8 cellular contexts compared by ENCODE assay signal in genomic region chr7:154503962-154504550, GRCh38.
A peak's percentile ranks its signal among the peaks of the same experiment; 100 is the strongest.
DNase-seq lines count a peak whose midpoint lies in the region; ATAC-seq and TF ChIP-seq lines count a peak whose summit lies in the region.

No MANE protein-coding gene starts in this region.

- TF ChIP-seq POLR2A in testis (IDR thresholded peaks at IDR 0.05), result no peak

- no peaks in the 10 kb centered on the region for H3K9me3 ChIP-seq in testis

- H3K27me3 Mint-ChIP-seq in stimulated activated naive CD8-positive, alpha-beta T cell treated with anti-CD3 and anti-CD28 coated beads, Interleukin-15, amount 100 ng/mL, for 72 hours, result no peaks in the 10 kb centered on the region

- intact Hi-C loops in testis (cut with DNase I; ENCODE audit: low total_unique reads), result no loop called here

- POLR2A ChIA-PET in RWPE1 (lab: Yijun Ruan, JAX; ENCODE audit: low non-redundant PET), result no interaction called here

- CTCF ChIA-PET in RWPE1 (lab: Yijun Ruan, JAX), result interaction anchor here (0.5 to 0.9 kb wide), 3 partner anchors 12 to 216 kb away, joined by 5 to 6 read pairs (median 6); no protein-coding TSS in a partner anchor

- H3K4me1 Mint-ChIP-seq in stimulated activated naive CD8-positive, alpha-beta T cell treated with anti-CD3 and anti-CD28 coated beads, Interleukin-15, amount 100 ng/mL, for 72 hours, result no peaks in the 10 kb centered on the region

- H3K27me3 ChIP-seq in testis, result no peaks in the 10 kb centered on the region

- H3K4me3 Mint-ChIP-seq in stimulated activated naive CD8-positive, alpha-beta T cell treated with anti-CD3 and anti-CD28 coated beads, Interleukin-15, amount 100 ng/mL, for 72 hours, result no peak overlapping the region

- ATAC-seq in stimulated activated naive CD8-positive, alpha-beta T cell treated with anti-CD3 and anti-CD28 coated beads, Interleukin-15, amount 100 ng/mL, for 72 hours, result no peak
- ATAC-seq in HG03439 (IDR thresholded peaks at IDR 0.05; ENCODE audit: unreplicated experiment) (no peak), GM21717 (IDR thresholded peaks at IDR 0.05; ENCODE audit: unreplicated experiment) (no peak)

- TF ChIP-seq CTCF in GM12872 (IDR thresholded peaks at IDR 0.05; ENCODE audit: insufficient read depth, low read depth, low read length), result peak; percentile 41; the same call in 1 of the 3 replicates
- TF ChIP-seq CTCF in LNCAP (IDR thresholded peaks at IDR 0.05), result peak; percentile 69
- peak; percentile 47 for TF ChIP-seq CTCF in RWPE1 (conservative IDR thresholded peaks at IDR 0.05; ENCODE audit: low read depth)
- peak in 2 of 3 experiments; percentile 17 to 78 for TF ChIP-seq CTCF in testis (IDR thresholded peaks at IDR 0.05)

- DNase-seq in RWPE1 (ENCODE audit: low spot score), result peak; percentile 25
- peak; percentile 24 for DNase-seq in germinal center (ENCODE audit: low spot score)
- no peak for DNase-seq in testis
- no peak for DNase-seq in stimulated activated naive CD8-positive, alpha-beta T cell treated with anti-CD3 and anti-CD28 coated beads, Interleukin-15, amount 100 ng/mL, for 72 hours

- H3K36me3 ChIP-seq in testis (ENCODE audit: low read depth, missing control alignments), result no peaks in the 10 kb centered on the region

- no peak overlapping the region for H3K27ac Mint-ChIP-seq in stimulated activated naive CD8-positive, alpha-beta T cell treated with anti-CD3 and anti-CD28 coated beads, Interleukin-15, amount 100 ng/mL, for 72 hours

- no peaks in the 10 kb centered on the region for H3K4me1 ChIP-seq in testis

- H3K4me3 ChIP-seq in testis, result no peak overlapping the region

- peaks cover 0 to 8% of the 10 kb centered on the region in 2 donors for H3K9me3 Mint-ChIP-seq in stimulated activated naive CD8-positive, alpha-beta T cell treated with anti-CD3 and anti-CD28 coated beads, Interleukin-15, amount 100 ng/mL, for 72 hours

- H3K27ac ChIP-seq in RWPE1 (no peak overlapping the region), testis (no peak overlapping the region)

- 28 to 31% methylated on average over 5 of the region's 5 CpGs for WGBS in testis, 2 donors

Comparison
In these comparisons a context has a peak if more than half of its experiments do, and no peak if none do; other contexts are left out.
1. DNase-seq: peak in RWPE1 (single experiment) and germinal center (single experiment); none in testis (single experiment) and stimulated activated naive CD8-positive, alpha-beta T cell treated with anti-CD3 and anti-CD28 coated beads, Interleukin-15, amount 100 ng/mL, for 72 hours (0 of 2).
2. Peak in every context shown above with its lines, with median percentiles within 50 percentile points of each other: CTCF ChIP-seq.